8 cellular contexts compared by ENCODE assay signal in genomic region chr10:125720002-125720382, GRCh38. TPM values are rescaled to one million over a fixed set of nuclear protein-coding genes. Genes with fewer than 3 reads are reported as not detected.
DNase-seq lines count a peak whose midpoint lies in the region; ATAC-seq, FAIRE-seq and TF ChIP-seq lines count a peak whose summit lies in the region.

No MANE protein-coding gene starts in this region.

- WGBS in A549 (ENCODE audit: missing lambda C conversion rate): 3% methylated on average over 15 of the region's 15 CpGs
- no CpG with 5 or more reads among the region's 15 CpGs for WGBS in H9 (ENCODE audit: extremely low coverage, insufficient read length, low lambda C conversion rate)
- WGBS in lower leg skin, 2 donors: 1% methylated on average over 15 of the region's 15 CpGs
- WGBS in upper lobe of left lung, 2 donors: 1% methylated on average over 14 to 15 of the region's 15 CpGs

- no peaks in the 10 kb centered on the region for H3K79me1 ChIP-seq in H9 (ENCODE audit: insufficient read depth, low read depth, low read length, poor library complexity, severe bottlenecking)

- H3K23ac ChIP-seq in H9 (ENCODE audit: insufficient read length, low read depth, low read length): no peak overlapping the region

- no peak overlapping the region for H3T11ph ChIP-seq in H9 (ENCODE audit: low read length)

- in situ Hi-C loops in astrocyte of the spinal cord (cut with HindIII; ENCODE audit: low sequenced_read_pairs): no loop called here

- DNase-seq in A549 (ENCODE audit: low read depth in 1 of 2, low spot score in 1 of 2) (no peak), H9 (no peak), astrocyte of the spinal cord (ENCODE audit: low read depth, low spot score) (peak; percentile 3), lower leg skin (ENCODE audit: low spot score in 2 of 2) (no peak), upper lobe of left lung (no peak), GOT3 (lab: John Stamatoyannopoulos, UW) (no peak), NCI-H1930 (lab: John Stamatoyannopoulos, UW) (no peak), 8988T (no peak)

- H3K4me1 Mint-ChIP-seq in H9: peaks cover 7 to 10% of the 10 kb centered on the region in 2 experiments

- H3K27me3 Mint-ChIP-seq in H9 (ENCODE audit: low read depth): peaks cover 4% of the 10 kb centered on the region

- POLR2A ChIA-PET in A549 (lab: Yijun Ruan, JAX): interaction anchor here (1.0 to 1.3 kb wide), 8 partner anchors 10 to 919 kb away, joined by 3 to 20 read pairs (median 6); partner anchors contain the start of genes ABRAXAS2, BCCIP and UROS

- no peak for FAIRE-seq in A549 (lab: Jason Lieb, UNC)

- no peak overlapping the region for H3K4ac ChIP-seq in H9 (ENCODE audit: low read depth, low read length)

- H3K4me1 ChIP-seq in A549: peaks cover 11% of the 10 kb centered on the region; the same call in 2 of the 3 replicates
- H3K4me1 ChIP-seq in H9 (ENCODE audit: insufficient read depth, low read length): no peaks in the 10 kb centered on the region
- H3K4me1 ChIP-seq in upper lobe of left lung: peaks cover 18 to 25% (median 19%) of the 10 kb centered on the region in 4 donors

- no peak overlapping the region for H3K56ac ChIP-seq in H9 (ENCODE audit: insufficient read length, low read depth, low read length)

- peak overlapping the region; percentile 87 to 96 for H3K4me3 Mint-ChIP-seq in H9

- no peak overlapping the region for H2BK12ac ChIP-seq in H9 (ENCODE audit: insufficient read length, low read depth, low read length)

- no peak overlapping the region for H2AFZ ChIP-seq in H9 (ENCODE audit: low read length)

- H3K27me3 ChIP-seq in H9 (ENCODE audit: insufficient read depth, low read length): no peaks in the 10 kb centered on the region
- H3K27me3 ChIP-seq in upper lobe of left lung: no peaks in the 10 kb centered on the region

- no peak overlapping the region for H2BK120ac ChIP-seq in H9 (ENCODE audit: low read depth, low read length, poor library complexity, severe bottlenecking)

- H3K9me3 ChIP-seq in A549 (peaks cover 10% of the 10 kb centered on the region), H9 (ENCODE audit: control insufficient read depth, low read depth, low read length) (no peaks in the 10 kb centered on the region), upper lobe of left lung (no peaks in the 10 kb centered on the region)

- H3K4me2 ChIP-seq in A549 (peak overlapping the region; percentile 88), H9 (ENCODE audit: insufficient read depth, insufficient read length, low read length) (peak overlapping the region; percentile 92)

- H4K91ac ChIP-seq in H9 (ENCODE audit: insufficient read length, low read depth, low read length): no peak overlapping the region

- no peak for TF ChIP-seq RAD21 in A549 (conservative IDR thresholded peaks at IDR 0.05 in 1 of 2, IDR thresholded peaks at IDR 0.05 in 1 of 2)

- CTCF ChIA-PET in A549 (lab: Yijun Ruan, JAX): no interaction called here

- no peak overlapping the region for H2BK15ac ChIP-seq in H9 (ENCODE audit: low read depth, low read length)

- TF ChIP-seq POLR2A in A549 (IDR thresholded peaks at IDR 0.05; ENCODE audit: low read length) (no peak), lower leg skin (IDR thresholded peaks at IDR 0.05) (no peak), upper lobe of left lung (IDR thresholded peaks at IDR 0.05) (no peak)

- H2BK20ac ChIP-seq in H9 (ENCODE audit: low read depth, low read length, poor library complexity, severe bottlenecking): no peak overlapping the region

- H3K4me3 ChIP-seq in A549 (peak overlapping the region; percentile 84), astrocyte of the spinal cord (ENCODE audit: low read depth, low read length) (peak overlapping the region; percentile 98), lower leg skin (ENCODE audit: low read depth, poor library complexity, severe bottlenecking) (peak overlapping the region; percentile 97), upper lobe of left lung (peak overlapping the region; percentile 67 to 88 (median 82))

- H2BK5ac ChIP-seq in H9 (ENCODE audit: insufficient read length, low read length): no peak overlapping the region

- H3K23me2 ChIP-seq in H9 (ENCODE audit: insufficient read length, low read depth, low read length, poor library complexity, severe bottlenecking): peaks cover 9% of the 10 kb centered on the region

- intact Hi-C loops in lower leg skin (cut with DNase I; ENCODE audit: low total_unique reads): no loop called here

- peaks cover 13 to 40% (median 22%) of the 10 kb centered on the region in 4 donors for H3K36me3 ChIP-seq in upper lobe of left lung

- peak overlapping the region in 2 of 3 experiments; percentile 86 to 93; a peak in 6 of 7 replicates for H3K27ac Mint-ChIP-seq in H9

- no peak for TF ChIP-seq CTCF in A549 (IDR thresholded peaks at IDR 0.05)
- no peak for TF ChIP-seq CTCF in H9 (conservative IDR thresholded peaks at IDR 0.05)
- TF ChIP-seq CTCF in astrocyte of the spinal cord (IDR thresholded peaks at IDR 0.05; ENCODE audit: low read depth, low read length): no peak
- TF ChIP-seq CTCF in lower leg skin (IDR thresholded peaks at IDR 0.05): no peak
- no peak for TF ChIP-seq CTCF in upper lobe of left lung (IDR thresholded peaks at IDR 0.05)

- ATAC-seq in A549: no peak
- no peak for ATAC-seq in upper lobe of left lung (ENCODE audit: low FRiP score in 2 of 2)

- peaks cover 6% of the 10 kb centered on the region; the same call in 1 of the 2 replicates for H3K79me2 ChIP-seq in H9 (ENCODE audit: insufficient read depth, low read length)

- no peak overlapping the region for H4K5ac ChIP-seq in H9 (ENCODE audit: insufficient read length, low read depth, low read length)

- no peak overlapping the region for H3K18ac ChIP-seq in H9 (ENCODE audit: insufficient read length, low read depth, low read length)

- H4K8ac ChIP-seq in H9 (replicated peaks; ENCODE audit: insufficient read length, low read depth, low read length): no peak overlapping the region

- peak overlapping the region; percentile 88 to 95 for H3K27ac ChIP-seq in A549
- H3K27ac ChIP-seq in H9 (ENCODE audit: insufficient read length, low read depth, low read length): no peak overlapping the region
- H3K27ac ChIP-seq in upper lobe of left lung: peak overlapping the region; percentile 84 to 93 (median 90)

- H4K20me1 ChIP-seq in H9 (ENCODE audit: control insufficient read depth, insufficient read depth, insufficient read length): no peaks in the 10 kb centered on the region

- no peak for TF ChIP-seq EP300 in A549 (IDR thresholded peaks at IDR 0.05)
- no peak for TF ChIP-seq EP300 in upper lobe of left lung (IDR thresholded peaks at IDR 0.05)

- H3K14ac ChIP-seq in H9 (ENCODE audit: insufficient read depth, low read length): no peak overlapping the region; the same call in 1 of the 2 replicates

- H3K9ac ChIP-seq in H9 (ENCODE audit: extremely low read depth, insufficient read length, low read length): peak overlapping the region; percentile 92

- H2AK5ac ChIP-seq in H9 (ENCODE audit: insufficient read length, low read length): no peak overlapping the region

- H3K36me3 Mint-ChIP-seq in H9 (ENCODE audit: insufficient read depth in 1 of 3, low read depth in 3 of 3): peaks cover 19 to 45% (median 40%) of the 10 kb centered on the region in 3 experiments

- H3K9me3 Mint-ChIP-seq in H9: peaks cover 7 to 18% of the 10 kb centered on the region in 2 experiments

TF ChIP-seq in A549, 52 proteins besides CTCF, POLR2A, EP300 and RAD21:
- TF ChIP-seq PHF8 (IDR thresholded peaks at IDR 0.05; ENCODE audit: borderline replicate concordance, low read depth) (no peak; the same call in 1 of the 2 replicates), HOXA7 (CRISPR knock-in tag; IDR thresholded peaks at IDR 0.05) (no peak), BHLHE40 (IDR thresholded peaks at IDR 0.05; ENCODE audit: low read depth, low read length) (no peak), JUNB (IDR thresholded peaks at IDR 0.05) (no peak), NFE2L2 (conservative IDR thresholded peaks at IDR 0.05; ENCODE audit: low read length) (no peak), HOXB13 (CRISPR knock-in tag; IDR thresholded peaks at IDR 0.05; ENCODE audit: low read depth) (no peak), ZC3H11A (IDR thresholded peaks at IDR 0.05) (no peak), SMC3 (IDR thresholded peaks at IDR 0.05) (no peak), CHD2 (IDR thresholded peaks at IDR 0.05; ENCODE audit: low read length, partially characterized antibody) (no peak), SREBF2 (IDR thresholded peaks at IDR 0.05) (no peak), EHMT2 (IDR thresholded peaks at IDR 0.05; ENCODE audit: low read depth) (no peak), KDM5A (IDR thresholded peaks at IDR 0.05) (no peak)
- TF ChIP-seq, protein P1, sequence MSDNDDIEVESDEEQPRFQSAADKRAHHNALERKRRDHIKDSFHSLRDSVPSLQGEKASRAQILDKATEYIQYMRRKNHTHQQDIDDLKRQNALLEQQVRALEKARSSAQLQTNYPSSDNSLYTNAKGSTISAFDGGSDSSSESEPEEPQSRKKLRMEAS (IDR thresholded peaks at IDR 0.05): no peak

RNA-seq across cellular contexts. Expression of gene EDRF1, which starts 0.5 kb away (rescaled TPM):
- polyA plus RNA-seq in A549 (2011; rRNA removed) (31.1 and 37.9 TPM in 2 replicates), A549 (2017; fragmentation: RNase III; extraction: RNeasy Plus Mini Kit Qiagen cat#74134 plus additional on column Dnase treatment) (19.7 to 21.1 TPM (median 20.0 TPM) in 3 replicates)
- 10.0 and 10.2 TPM in 2 replicates for polyA plus RNA-seq in A549 (2012; cell fraction: cytosol; rRNA removed)
- polyA plus RNA-seq in A549 (2012; cell fraction: nucleus; rRNA removed): 16.4 and 21.5 TPM in 2 replicates
- 19.4 and 27.6 TPM in 2 replicates for polyA minus RNA-seq in A549 (2011; rRNA and poly(A)+ RNA removed)
- total RNA-seq in H9 (2021) (48.2 and 51.0 TPM in 2 replicates), lower leg skin (10 to 100 TPM; 12.8 to 20.8 (median 19.3) TPM), upper lobe of left lung (10 to 100 TPM; 12.0 to 47.1 (median 19.4) TPM)

RNA-seq across cellular contexts. Expression of gene TEX36, which starts 37.0 kb away (rescaled TPM):
- polyA plus RNA-seq in A549 (2011; rRNA removed) (not detected in 2 replicates), A549 (2017; fragmentation: RNase III; extraction: RNeasy Plus Mini Kit Qiagen cat#74134 plus additional on column Dnase treatment) (not detected in 3 replicates)
- not detected in 2 replicates for polyA plus RNA-seq in A549 (2012; cell fraction: cytosol; rRNA removed)
- polyA plus RNA-seq in A549 (2012; cell fraction: nucleus; rRNA removed): not detected in 2 replicates
- not detected in 2 replicates for polyA minus RNA-seq in A549 (2011; rRNA and poly(A)+ RNA removed)
- total RNA-seq in H9 (2021) (not detected in 2 replicates), lower leg skin (not detected), upper lobe of left lung (not detected)

RNA-seq across cellular contexts. Expression of gene MMP21, which starts 55.6 kb away (rescaled TPM):
- polyA plus RNA-seq in A549 (2011; rRNA removed) (0.04 and 0.08 TPM in 2 replicates), A549 (2017; fragmentation: RNase III; extraction: RNeasy Plus Mini Kit Qiagen cat#74134 plus additional on column Dnase treatment) (0.04 TPM in 2 of 3 replicates, not detected in the other)
- polyA plus RNA-seq in A549 (2012; cell fraction: cytosol; rRNA removed): not detected in 2 replicates
- polyA plus RNA-seq in A549 (2012; cell fraction: nucleus; rRNA removed): 0.07 and 0.14 TPM in 2 replicates
- polyA minus RNA-seq in A549 (2011; rRNA and poly(A)+ RNA removed): not detected in 2 replicates
- total RNA-seq in H9 (2021) (not detected in 2 replicates), lower leg skin (not detected), upper lobe of left lung (1 to 10 TPM in 2 of 6 donors, under 1 TPM in 3, not detected in 1; 0.13 to 3.1 (median 0.69) TPM)
